Comparison of ENCODE assay signal across 1 cellular context in genomic region chr7:47979145-47979831, GRCh38.
A peak's percentile ranks its signal among the peaks of the same experiment; 100 is the strongest.
TF ChIP-seq lines count a peak whose summit lies in the region.

Gene HUS1, minus strand, starts transcription at chr7:47979615. Its CDS starts 96 bp downstream, at chr7:47979519.

TF ChIP-seq in K562, 482 proteins besides CTCF, POLR2A, EP300 and RAD21 (continued from another document and continues in another):
- TF ChIP-seq, protein P1, sequence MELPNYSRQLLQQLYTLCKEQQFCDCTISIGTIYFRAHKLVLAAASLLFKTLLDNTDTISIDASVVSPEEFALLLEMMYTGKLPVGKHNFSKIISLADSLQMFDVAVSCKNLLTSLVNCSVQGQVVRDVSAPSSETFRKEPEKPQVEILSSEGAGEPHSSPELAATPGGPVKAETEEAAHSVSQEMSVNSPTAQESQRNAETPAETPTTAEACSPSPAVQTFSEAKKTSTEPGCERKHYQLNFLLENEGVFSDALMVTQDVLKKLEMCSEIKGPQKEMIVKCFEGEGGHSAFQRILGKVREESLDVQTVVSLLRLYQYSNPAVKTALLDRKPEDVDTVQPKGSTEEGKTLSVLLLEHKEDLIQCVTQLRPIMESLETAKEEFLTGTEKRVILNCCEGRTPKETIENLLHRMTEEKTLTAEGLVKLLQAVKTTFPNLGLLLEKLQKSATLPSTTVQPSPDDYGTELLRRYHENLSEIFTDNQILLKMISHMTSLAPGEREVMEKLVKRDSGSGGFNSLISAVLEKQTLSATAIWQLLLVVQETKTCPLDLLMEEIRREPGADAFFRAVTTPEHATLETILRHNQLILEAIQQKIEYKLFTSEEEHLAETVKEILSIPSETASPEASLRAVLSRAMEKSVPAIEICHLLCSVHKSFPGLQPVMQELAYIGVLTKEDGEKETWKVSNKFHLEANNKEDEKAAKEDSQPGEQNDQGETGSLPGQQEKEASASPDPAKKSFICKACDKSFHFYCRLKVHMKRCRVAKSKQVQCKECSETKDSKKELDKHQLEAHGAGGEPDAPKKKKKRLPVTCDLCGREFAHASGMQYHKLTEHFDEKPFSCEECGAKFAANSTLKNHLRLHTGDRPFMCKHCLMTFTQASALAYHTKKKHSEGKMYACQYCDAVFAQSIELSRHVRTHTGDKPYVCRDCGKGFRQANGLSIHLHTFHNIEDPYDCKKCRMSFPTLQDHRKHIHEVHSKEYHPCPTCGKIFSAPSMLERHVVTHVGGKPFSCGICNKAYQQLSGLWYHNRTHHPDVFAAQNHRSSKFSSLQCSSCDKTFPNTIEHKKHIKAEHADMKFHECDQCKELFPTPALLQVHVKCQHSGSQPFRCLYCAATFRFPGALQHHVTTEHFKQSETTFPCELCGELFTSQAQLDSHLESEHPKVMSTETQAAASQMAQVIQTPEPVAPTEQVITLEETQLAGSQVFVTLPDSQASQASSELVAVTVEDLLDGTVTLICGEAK (IDR thresholded peaks at IDR 0.05), result peak; percentile 97
- TF ChIP-seq, protein P1 (CRISPR knock-in tag; IDR thresholded peaks at IDR 0.05), result no peak
- TF ChIP-seq ZNF3 (CRISPR knock-in tag; IDR thresholded peaks at IDR 0.05) (no peak), ZNF57 (CRISPR knock-in tag; IDR thresholded peaks at IDR 0.05) (no peak), BCL6 (CRISPR knock-in tag; IDR thresholded peaks at IDR 0.05) (no peak), ZNF609 (CRISPR knock-in tag; IDR thresholded peaks at IDR 0.05; ENCODE audit: borderline replicate concordance) (no peak), TAF1 (IDR thresholded peaks at IDR 0.05; ENCODE audit: control insufficient read depth, extremely low read depth, insufficient read depth, low read length, severe bottlenecking) (peak; percentile 89), DIDO1 (tag; IDR thresholded peaks at IDR 0.05; ENCODE audit: low read depth) (peak; percentile 96), KDM1A (IDR thresholded peaks at IDR 0.05) (peak in 1 of 2 experiments; percentile 59; a peak in 2 of 4 replicates), TCF3 (CRISPR knock-in tag; IDR thresholded peaks at IDR 0.05) (no peak), SLC30A9 (CRISPR knock-in tag; IDR thresholded peaks at IDR 0.05) (no peak), SMAD3 (CRISPR knock-in tag; conservative IDR thresholded peaks at IDR 0.05) (0 out of 2 replicates have a peak, but pooled peaks have one; percentile 51), ESRRB (CRISPR knock-in tag; IDR thresholded peaks at IDR 0.05; ENCODE audit: borderline replicate concordance) (no peak), ZEB2 (IDR thresholded peaks at IDR 0.05) (peak; percentile 96), TRIM24 (IDR thresholded peaks at IDR 0.05) (peak in 1 of 2 experiments; percentile 99; a peak in 2 of 4 replicates), ZNF24 (IDR thresholded peaks at IDR 0.05) (no peak), HDGF (IDR thresholded peaks at IDR 0.05) (no peak), NFATC3 (IDR thresholded peaks at IDR 0.05) (no peak), ZNF408 (CRISPR knock-in tag; IDR thresholded peaks at IDR 0.05; ENCODE audit: low read depth) (no peak), SREBF1 (IDR thresholded peaks at IDR 0.05; ENCODE audit: borderline replicate concordance, low read depth, low read length) (peak; percentile 49; the same call in 1 of the 2 replicates), ETV1 (tag; conservative IDR thresholded peaks at IDR 0.05; ENCODE audit: low read depth) (peak; percentile 90), U2AF1 (optimal IDR thresholded peaks at IDR 0.05; ENCODE audit: low read depth, low read length) (peak; percentile 78)
- TF ChIP-seq, protein P2, sequence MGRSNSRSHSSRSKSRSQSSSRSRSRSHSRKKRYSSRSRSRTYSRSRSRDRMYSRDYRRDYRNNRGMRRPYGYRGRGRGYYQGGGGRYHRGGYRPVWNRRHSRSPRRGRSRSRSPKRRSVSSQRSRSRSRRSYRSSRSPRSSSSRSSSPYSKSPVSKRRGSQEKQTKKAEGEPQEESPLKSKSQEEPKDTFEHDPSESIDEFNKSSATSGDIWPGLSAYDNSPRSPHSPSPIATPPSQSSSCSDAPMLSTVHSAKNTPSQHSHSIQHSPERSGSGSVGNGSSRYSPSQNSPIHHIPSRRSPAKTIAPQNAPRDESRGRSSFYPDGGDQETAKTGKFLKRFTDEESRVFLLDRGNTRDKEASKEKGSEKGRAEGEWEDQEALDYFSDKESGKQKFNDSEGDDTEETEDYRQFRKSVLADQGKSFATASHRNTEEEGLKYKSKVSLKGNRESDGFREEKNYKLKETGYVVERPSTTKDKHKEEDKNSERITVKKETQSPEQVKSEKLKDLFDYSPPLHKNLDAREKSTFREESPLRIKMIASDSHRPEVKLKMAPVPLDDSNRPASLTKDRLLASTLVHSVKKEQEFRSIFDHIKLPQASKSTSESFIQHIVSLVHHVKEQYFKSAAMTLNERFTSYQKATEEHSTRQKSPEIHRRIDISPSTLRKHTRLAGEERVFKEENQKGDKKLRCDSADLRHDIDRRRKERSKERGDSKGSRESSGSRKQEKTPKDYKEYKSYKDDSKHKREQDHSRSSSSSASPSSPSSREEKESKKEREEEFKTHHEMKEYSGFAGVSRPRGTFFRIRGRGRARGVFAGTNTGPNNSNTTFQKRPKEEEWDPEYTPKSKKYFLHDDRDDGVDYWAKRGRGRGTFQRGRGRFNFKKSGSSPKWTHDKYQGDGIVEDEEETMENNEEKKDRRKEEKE (IDR thresholded peaks at IDR 0.05; ENCODE audit: borderline replicate concordance in 1 of 2, control insufficient read depth in 1 of 2, low read depth in 2 of 2, low read length in 1 of 2), result peak in 1 of 2 experiments; percentile 94; a peak in 2 of 4 replicates
- TF ChIP-seq, protein P3, sequence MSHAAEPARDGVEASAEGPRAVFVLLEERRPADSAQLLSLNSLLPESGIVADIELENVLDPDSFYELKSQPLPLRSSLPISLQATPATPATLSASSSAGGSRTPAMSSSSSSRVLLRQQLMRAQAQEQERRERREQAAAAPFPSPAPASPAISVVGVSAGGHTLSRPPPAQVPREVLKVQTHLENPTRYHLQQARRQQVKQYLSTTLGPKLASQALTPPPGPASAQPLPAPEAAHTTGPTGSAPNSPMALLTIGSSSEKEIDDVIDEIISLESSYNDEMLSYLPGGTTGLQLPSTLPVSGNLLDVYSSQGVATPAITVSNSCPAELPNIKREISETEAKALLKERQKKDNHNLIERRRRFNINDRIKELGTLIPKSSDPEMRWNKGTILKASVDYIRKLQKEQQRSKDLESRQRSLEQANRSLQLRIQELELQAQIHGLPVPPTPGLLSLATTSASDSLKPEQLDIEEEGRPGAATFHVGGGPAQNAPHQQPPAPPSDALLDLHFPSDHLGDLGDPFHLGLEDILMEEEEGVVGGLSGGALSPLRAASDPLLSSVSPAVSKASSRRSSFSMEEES (CRISPR knock-in tag; IDR thresholded peaks at IDR 0.05), result peak; percentile 67
- TF ChIP-seq, protein P4, sequence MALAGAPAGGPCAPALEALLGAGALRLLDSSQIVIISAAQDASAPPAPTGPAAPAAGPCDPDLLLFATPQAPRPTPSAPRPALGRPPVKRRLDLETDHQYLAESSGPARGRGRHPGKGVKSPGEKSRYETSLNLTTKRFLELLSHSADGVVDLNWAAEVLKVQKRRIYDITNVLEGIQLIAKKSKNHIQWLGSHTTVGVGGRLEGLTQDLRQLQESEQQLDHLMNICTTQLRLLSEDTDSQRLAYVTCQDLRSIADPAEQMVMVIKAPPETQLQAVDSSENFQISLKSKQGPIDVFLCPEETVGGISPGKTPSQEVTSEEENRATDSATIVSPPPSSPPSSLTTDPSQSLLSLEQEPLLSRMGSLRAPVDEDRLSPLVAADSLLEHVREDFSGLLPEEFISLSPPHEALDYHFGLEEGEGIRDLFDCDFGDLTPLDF (CRISPR knock-in tag; IDR thresholded peaks at IDR 0.05), result no peak
